15 cellular contexts compared by ENCODE assay signal in the genomic region with DNA sequence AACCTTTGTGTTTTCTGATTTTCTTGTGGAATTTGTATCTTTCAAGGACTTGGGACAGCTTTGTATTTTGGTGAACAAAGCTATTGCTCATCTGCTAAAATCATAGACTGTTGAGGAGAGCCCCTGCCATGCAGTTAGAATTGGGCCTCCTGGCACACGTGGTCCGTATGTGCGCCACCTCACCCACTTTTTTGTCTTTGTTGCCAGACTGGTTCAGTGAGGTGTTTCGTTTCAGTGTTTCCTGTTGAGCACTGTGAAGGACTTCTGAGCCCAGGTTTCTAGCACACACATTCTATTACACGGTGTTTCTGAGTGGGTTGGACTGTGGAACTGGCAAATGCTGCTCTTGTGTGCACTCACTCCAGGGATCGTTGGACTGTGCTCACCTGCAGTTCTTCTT. TPM values are rescaled to one million over a fixed set of nuclear protein-coding genes. Genes with fewer than 3 reads are reported as not detected.
A peak's percentile ranks its signal among the peaks of the same experiment; 100 is the strongest.
DNase-seq lines count a peak whose midpoint lies in the region; ATAC-seq, FAIRE-seq and TF ChIP-seq lines count a peak whose summit lies in the region.
"Had no signal": no experiment of that assay in that cellular context is flagged by ENCODE, and none has a peak within 500 bp of the region (broad histone marks: within the 10 kb centered on the region; RNA-seq: fewer than 3 reads in every experiment).

No MANE protein-coding gene starts in this region.

- POLR2A ChIA-PET in HCT116 (lab: Charles Lee): no interaction called here

- no peaks in the 10 kb centered on the region for H3K9me2 ChIP-seq in HCT116 (ENCODE audit: insufficient read depth)

- DNase-seq in HCT116 (ENCODE audit: low read depth, low spot score): peak; percentile 6
- no peak for DNase-seq in SJCRH30
- DNase-seq in kidney: no peak
- DNase-seq in stomach: peak; percentile 72
- DNase-seq in UCSD-AML1 (lab: John Stamatoyannopoulos, UW; ENCODE audit: unreplicated experiment): no peak
- no peak for DNase-seq in HuH-7 (ENCODE audit: low spot score)
- DNase-seq in NCI-H1930 (lab: John Stamatoyannopoulos, UW): no peak
- DNase-seq: amniotic stem cell; gastrocnemius medialis; left cardiac atrium; stimulated activated CD4-positive, alpha-beta T cell treated with anti-CD3 and anti-CD28 coated beads, Interleukin-2, amount 100 ng/mL, for 24 hours had no signal

- CTCF ChIA-PET in HCT116 (lab: Charles Lee): no interaction called here

- H2AFZ ChIP-seq in HCT116 (ENCODE audit: low read depth, low read length, poor library complexity, severe bottlenecking): no peak overlapping the region

- WGBS in stomach, 5 donors: 30 to 68% (median 40%) methylated on average over 6 of the region's 6 CpGs
- WGBS in gastroesophageal sphincter (ENCODE audit: low coverage in 1 of 2), 2 donors: 86 to 91% methylated on average over 4 to 6 of the region's 6 CpGs

- TF ChIP-seq CTCF in HCT116 (IDR thresholded peaks at IDR 0.05 in 2 of 3, conservative IDR thresholded peaks at IDR 0.05 in 1 of 3; ENCODE audit: borderline replicate concordance in 1 of 3, insufficient read depth in 1 of 3, low read depth in 2 of 3, low read length in 2 of 3): no peak
- no peak for TF ChIP-seq CTCF in kidney (IDR thresholded peaks at IDR 0.05; ENCODE audit: borderline replicate concordance, extremely low read depth, insufficient read depth)
- TF ChIP-seq CTCF in stomach (IDR thresholded peaks at IDR 0.05): no peak
- TF ChIP-seq CTCF in gastroesophageal sphincter (IDR thresholded peaks at IDR 0.05): no peak

- TF ChIP-seq POLR2A in HCT116 (IDR thresholded peaks at IDR 0.05; ENCODE audit: borderline replicate concordance, extremely low read depth, insufficient read depth, insufficient read length) (no peak), stomach (IDR thresholded peaks at IDR 0.05) (no peak), gastroesophageal sphincter (IDR thresholded peaks at IDR 0.05) (no peak)

- peak overlapping the region; percentile 52 for H3K4me2 ChIP-seq in HCT116 (ENCODE audit: low read length)

- intact Hi-C loops in HCT116 (cut with micrococcal nuclease) (no loop called here), kidney (cut with DNase I) (no loop called here), stomach (cut with DNase I; ENCODE audit: low total_unique reads) (no loop called here)

- H3K4me3 ChIP-seq in HCT116 (replicated peaks in 1 of 2; ENCODE audit: low read depth in 1 of 2, low read length in 2 of 2) (no peak overlapping the region), SJCRH30 (no peak overlapping the region), kidney (ENCODE audit: low read length in 2 of 2) (no peak overlapping the region), stomach (no peak overlapping the region), gastroesophageal sphincter (no peak overlapping the region)
- H3K4me3 ChIP-seq: gastrocnemius medialis had no signal

- H4K20me1 ChIP-seq in HCT116 (ENCODE audit: insufficient read depth): no peaks in the 10 kb centered on the region

- no TSS peak for BruUV-seq in HCT116 (replicated peaks; lab: Mats Ljungman, UMichigan)

- ATAC-seq in HCT116 (peak; percentile 55; the same call in 1 of the 2 replicates), gastroesophageal sphincter (no peak)
- ATAC-seq: gastrocnemius medialis; stimulated activated effector memory CD8-positive, alpha-beta T cell treated with anti-CD3 and anti-CD28 coated beads, Interleukin-12 subunit alpha, Interleukin-12 subunit beta, amount 100 ng/mL, for 72 hours had no signal

- FAIRE-seq in kidney (lab: Jason Lieb, UNC): no peak

- H3K27ac ChIP-seq in HCT116 (ENCODE audit: low read depth, low read length) (no peak overlapping the region), SJCRH30 (peak overlapping the region; percentile 23; the same call in 1 of the 2 replicates), kidney (ENCODE audit: low read depth in 2 of 2, low read length in 2 of 2) (peak overlapping the region; percentile 37 to 45), stomach (peak overlapping the region; percentile 63 to 85 (median 66)), gastroesophageal sphincter (no peak overlapping the region)
- H3K27ac ChIP-seq: gastrocnemius medialis had no signal

- TF ChIP-seq RAD21 in HCT116 (IDR thresholded peaks at IDR 0.05; ENCODE audit: low read depth): 0 out of 2 replicates have a peak, but pooled peaks have one; percentile 3

- no peaks in the 10 kb centered on the region for H3K27me3 ChIP-seq in HCT116 (ENCODE audit: insufficient read depth, low read length)
- H3K27me3 ChIP-seq in SJCRH30: no peaks in the 10 kb centered on the region
- H3K27me3 ChIP-seq in stomach: no peaks in the 10 kb centered on the region
- H3K27me3 ChIP-seq in gastroesophageal sphincter: no peaks in the 10 kb centered on the region
- H3K27me3 ChIP-seq: gastrocnemius medialis had no signal

- peaks cover 0 to 5% of the 10 kb centered on the region in 2 experiments; a peak in 1 of 4 replicates for H3K9me3 ChIP-seq in HCT116 (ENCODE audit: control insufficient read depth in 1 of 2, insufficient read depth in 1 of 2, low read depth in 1 of 2, low read length in 2 of 2)
- no peaks in the 10 kb centered on the region for H3K9me3 ChIP-seq in SJCRH30 (replicated peaks)
- H3K9me3 ChIP-seq in kidney (ENCODE audit: control insufficient read depth in 1 of 2, low read length in 2 of 2): no peaks in the 10 kb centered on the region
- no peaks in the 10 kb centered on the region for H3K9me3 ChIP-seq in stomach
- no peaks in the 10 kb centered on the region for H3K9me3 ChIP-seq in gastroesophageal sphincter
- H3K9me3 ChIP-seq: gastrocnemius medialis had no signal

- H3K9ac ChIP-seq in HCT116 (ENCODE audit: low read length) (no peak overlapping the region), kidney (ENCODE audit: low read length in 2 of 2) (no peak overlapping the region)

- H3K4me1 ChIP-seq in HCT116 (ENCODE audit: control insufficient read depth in 1 of 2, insufficient read depth in 2 of 2, low read length in 2 of 2): peaks cover 27 to 30% of the 10 kb centered on the region in 2 experiments
- H3K4me1 ChIP-seq in SJCRH30: peaks cover 40% of the 10 kb centered on the region
- H3K4me1 ChIP-seq in kidney (ENCODE audit: control insufficient read depth in 1 of 2, insufficient read depth in 1 of 2, low read depth in 1 of 2, low read length in 2 of 2): peaks cover 25 to 31% of the 10 kb centered on the region in 2 donors
- H3K4me1 ChIP-seq in stomach: peaks cover 35 to 64% (median 44%) of the 10 kb centered on the region in 4 donors
- H3K4me1 ChIP-seq in gastroesophageal sphincter: peaks cover 0 to 19% (median 0%) of the 10 kb centered on the region in 3 donors

- H3K36me3 ChIP-seq in HCT116 (ENCODE audit: control insufficient read depth in 1 of 2, insufficient read depth in 2 of 2, low read length in 2 of 2) (no peaks in the 10 kb centered on the region), SJCRH30 (no peaks in the 10 kb centered on the region), kidney (ENCODE audit: control insufficient read depth in 1 of 2, insufficient read depth in 2 of 2, low read length in 2 of 2) (peaks cover 0 to 21% of the 10 kb centered on the region in 2 donors), stomach (peaks cover 0 to 9% (median 4%) of the 10 kb centered on the region in 4 donors), gastroesophageal sphincter (peaks cover 0 to 10% of the 10 kb centered on the region in 2 donors)
- H3K36me3 ChIP-seq: gastrocnemius medialis had no signal

- H3K79me2 ChIP-seq in HCT116 (ENCODE audit: insufficient read depth, low read length): no peaks in the 10 kb centered on the region

- RAD21 ChIA-PET in HCT116 (lab: Charles Lee; ENCODE audit: low non-redundant PET in 1 of 2, low total read pairs in 2 of 2, uncharacterized antibody in 2 of 2, unreplicated experiment in 2 of 2): no interaction called here

- TF ChIP-seq EP300 in stomach (IDR thresholded peaks at IDR 0.05) (no peak), gastroesophageal sphincter (IDR thresholded peaks at IDR 0.05) (no peak)

TF ChIP-seq in HCT116, 20 proteins besides CTCF, POLR2A, EP300 and RAD21 (continues in another document):
- TF ChIP-seq, protein P1, sequence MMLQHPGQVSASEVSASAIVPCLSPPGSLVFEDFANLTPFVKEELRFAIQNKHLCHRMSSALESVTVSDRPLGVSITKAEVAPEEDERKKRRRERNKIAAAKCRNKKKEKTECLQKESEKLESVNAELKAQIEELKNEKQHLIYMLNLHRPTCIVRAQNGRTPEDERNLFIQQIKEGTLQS (IDR thresholded peaks at IDR 0.05): no peak
- TF ChIP-seq EZH2 (IDR thresholded peaks at IDR 0.05): no peak
- no peak for TF ChIP-seq EZH2phosphoT487 (IDR thresholded peaks at IDR 0.05; ENCODE audit: borderline replicate concordance)
- TF ChIP-seq, protein P2, sequence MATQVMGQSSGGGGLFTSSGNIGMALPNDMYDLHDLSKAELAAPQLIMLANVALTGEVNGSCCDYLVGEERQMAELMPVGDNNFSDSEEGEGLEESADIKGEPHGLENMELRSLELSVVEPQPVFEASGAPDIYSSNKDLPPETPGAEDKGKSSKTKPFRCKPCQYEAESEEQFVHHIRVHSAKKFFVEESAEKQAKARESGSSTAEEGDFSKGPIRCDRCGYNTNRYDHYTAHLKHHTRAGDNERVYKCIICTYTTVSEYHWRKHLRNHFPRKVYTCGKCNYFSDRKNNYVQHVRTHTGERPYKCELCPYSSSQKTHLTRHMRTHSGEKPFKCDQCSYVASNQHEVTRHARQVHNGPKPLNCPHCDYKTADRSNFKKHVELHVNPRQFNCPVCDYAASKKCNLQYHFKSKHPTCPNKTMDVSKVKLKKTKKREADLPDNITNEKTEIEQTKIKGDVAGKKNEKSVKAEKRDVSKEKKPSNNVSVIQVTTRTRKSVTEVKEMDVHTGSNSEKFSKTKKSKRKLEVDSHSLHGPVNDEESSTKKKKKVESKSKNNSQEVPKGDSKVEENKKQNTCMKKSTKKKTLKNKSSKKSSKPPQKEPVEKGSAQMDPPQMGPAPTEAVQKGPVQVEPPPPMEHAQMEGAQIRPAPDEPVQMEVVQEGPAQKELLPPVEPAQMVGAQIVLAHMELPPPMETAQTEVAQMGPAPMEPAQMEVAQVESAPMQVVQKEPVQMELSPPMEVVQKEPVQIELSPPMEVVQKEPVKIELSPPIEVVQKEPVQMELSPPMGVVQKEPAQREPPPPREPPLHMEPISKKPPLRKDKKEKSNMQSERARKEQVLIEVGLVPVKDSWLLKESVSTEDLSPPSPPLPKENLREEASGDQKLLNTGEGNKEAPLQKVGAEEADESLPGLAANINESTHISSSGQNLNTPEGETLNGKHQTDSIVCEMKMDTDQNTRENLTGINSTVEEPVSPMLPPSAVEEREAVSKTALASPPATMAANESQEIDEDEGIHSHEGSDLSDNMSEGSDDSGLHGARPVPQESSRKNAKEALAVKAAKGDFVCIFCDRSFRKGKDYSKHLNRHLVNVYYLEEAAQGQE (IDR thresholded peaks at IDR 0.05; ENCODE audit: low read depth): no peak
- TF ChIP-seq, protein P3, sequence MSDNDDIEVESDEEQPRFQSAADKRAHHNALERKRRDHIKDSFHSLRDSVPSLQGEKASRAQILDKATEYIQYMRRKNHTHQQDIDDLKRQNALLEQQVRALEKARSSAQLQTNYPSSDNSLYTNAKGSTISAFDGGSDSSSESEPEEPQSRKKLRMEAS (IDR thresholded peaks at IDR 0.05): peak; percentile 71

RNA-seq across cellular contexts. Expression of a gene that starts 37.6 kb away (rescaled TPM):
- total RNA-seq in HCT116 (2021; ENCODE audit: unreplicated experiment): not detected
- not detected in 2 replicates for polyA plus RNA-seq in HCT116 (2012)
- total RNA-seq in SJCRH30 (2014; rRNA removed; shearing (Covaris generic)): not detected in 2 replicates
- total RNA-seq in kidney: not detected
- not detected for polyA plus RNA-seq in kidney (ENCODE audit: insufficient read depth, low read depth, low replicate concordance)
- not detected for total RNA-seq in stomach
- not detected for polyA plus RNA-seq in stomach
- not detected for total RNA-seq in gastroesophageal sphincter
- total RNA-seq: gastrocnemius medialis, left cardiac atrium, SK-MEL-5 had no signal
- polyA plus RNA-seq: CD14-positive monocyte had no signal

Comparison
In these comparisons a context has a peak if more than half of its experiments do, and no peak if none do; other contexts are left out.
1. DNase-seq: peak in HCT116 (single experiment) and stomach (single experiment); none in SJCRH30 (0 of 2), kidney (single experiment), UCSD-AML1 (single experiment), HuH-7 (single experiment) and NCI-H1930 (0 of 2).
2. H3K27ac ChIP-seq: peak in SJCRH30 (single experiment), kidney (2 of 2) and stomach (5 of 5); none in HCT116 (single experiment) and gastroesophageal sphincter (0 of 4).